Comparison of ENCODE assay signal across 8 cellular contexts in genomic region chr16:68086860-68087268, GRCh38. TPM values are rescaled to one million over a fixed set of nuclear protein-coding genes. Genes with fewer than 3 reads are reported as not detected.
DNase-seq lines count a peak whose midpoint lies in the region; ATAC-seq and TF ChIP-seq lines count a peak whose summit lies in the region.

No MANE protein-coding gene starts in this region.

- peak overlapping the region; percentile 50 for H3K27ac Mint-ChIP-seq in progenitor cell of endocrine pancreas

- H3K9ac ChIP-seq in OCI-LY3 (ENCODE audit: low read length), result peak overlapping the region; percentile 82
- no peak overlapping the region for H3K9ac ChIP-seq in endocrine pancreas (ENCODE audit: control insufficient read depth, insufficient read depth, low read length)

- H3K27me3 Mint-ChIP-seq in progenitor cell of endocrine pancreas, result no peaks in the 10 kb centered on the region

- intact Hi-C loops in left colon (cut with DNase I, micrococcal nuclease), result loop anchor here in 1 of 2 donors (5.0 kb wide), 1 partner anchor 140 kb away; no protein-coding TSS in a partner anchor

- H3K9me3 Mint-ChIP-seq in progenitor cell of endocrine pancreas (ENCODE audit: low read depth), result no peaks in the 10 kb centered on the region

- H4K20me1 ChIP-seq in OCI-LY3 (ENCODE audit: insufficient read depth, low read length), result peaks cover 22% of the 10 kb centered on the region

- no peaks in the 10 kb centered on the region for H3K36me3 Mint-ChIP-seq in progenitor cell of endocrine pancreas (ENCODE audit: insufficient read depth)

- peak overlapping the region; percentile 93 for H3K4me3 Mint-ChIP-seq in progenitor cell of endocrine pancreas (ENCODE audit: low read depth)

- ATAC-seq in HG02938 (IDR thresholded peaks at IDR 0.05; ENCODE audit: unreplicated experiment) (no peak), left colon (no peak), HG02759 (IDR thresholded peaks at IDR 0.05; ENCODE audit: unreplicated experiment) (no peak)

- peaks cover 64% of the 10 kb centered on the region for H3K79me2 ChIP-seq in OCI-LY3 (ENCODE audit: low read length)

- H3K9me3 ChIP-seq in OCI-LY3 (ENCODE audit: insufficient read depth, low read length) (no peaks in the 10 kb centered on the region), endocrine pancreas (ENCODE audit: control insufficient read depth, low read length) (no peaks in the 10 kb centered on the region)

- H3K4me1 Mint-ChIP-seq in progenitor cell of endocrine pancreas (ENCODE audit: low read depth), result peaks cover 39% of the 10 kb centered on the region

- H3K4me3 ChIP-seq in GM06990 (replicated peaks; ENCODE audit: low read depth, low read length) (peak overlapping the region; percentile 68), OCI-LY3 (ENCODE audit: low read length) (peak overlapping the region; percentile 85), endocrine pancreas (ENCODE audit: control insufficient read depth, insufficient read depth, low read length) (peak overlapping the region; percentile 99)

- H3K27me3 ChIP-seq in GM06990 (replicated peaks; ENCODE audit: control insufficient read depth, insufficient read depth, low read length) (no peaks in the 10 kb centered on the region), OCI-LY3 (ENCODE audit: low read depth, low read length) (no peaks in the 10 kb centered on the region), endocrine pancreas (ENCODE audit: control insufficient read depth, insufficient read depth, low read length) (no peaks in the 10 kb centered on the region)

- peak overlapping the region; percentile 81 for H3K4me2 ChIP-seq in OCI-LY3 (ENCODE audit: low read length)

- DNase-seq in GM06990 (ENCODE audit: extremely low read depth, insufficient read length) (no peak), progenitor cell of endocrine pancreas (ENCODE audit: low spot score, unreplicated experiment) (no peak), NOMO-1 treated with DMSO at 0.1 percent for 48 hours (lab: John Stamatoyannopoulos, UW; ENCODE audit: unreplicated experiment) (no peak), left colon (no peak)

- H2AFZ ChIP-seq in OCI-LY3 (ENCODE audit: low read depth, low read length), result no peak overlapping the region

- H3K4me1 ChIP-seq in OCI-LY3 (ENCODE audit: low read length) (peaks cover 54% of the 10 kb centered on the region), endocrine pancreas (ENCODE audit: control insufficient read depth, insufficient read depth, low read length) (peaks cover 34% of the 10 kb centered on the region)

- no peak for TF ChIP-seq CTCF in GM06990 (IDR thresholded peaks at IDR 0.05; ENCODE audit: insufficient read depth, low read length, poor library complexity, severe bottlenecking)
- no peak for TF ChIP-seq CTCF in OCI-LY3 (IDR thresholded peaks at IDR 0.05; ENCODE audit: low read depth, low read length)
- no peak for TF ChIP-seq CTCF in progenitor cell of endocrine pancreas (IDR thresholded peaks at IDR 0.05; ENCODE audit: unreplicated experiment)

- H3K36me3 ChIP-seq in GM06990 (ENCODE audit: control insufficient read depth, insufficient read depth, low read length) (no peaks in the 10 kb centered on the region), OCI-LY3 (replicated peaks; ENCODE audit: low read depth, low read length) (no peaks in the 10 kb centered on the region), endocrine pancreas (ENCODE audit: control insufficient read depth, insufficient read depth, low read length) (no peaks in the 10 kb centered on the region)

- H3K27ac ChIP-seq in OCI-LY3 (ENCODE audit: low read length), result peak overlapping the region; percentile 89; the same call in 1 of the 2 replicates

RNA-seq across cellular contexts. Expression of gene NFATC3, which starts 1.7 kb away (rescaled TPM):
- 48.7 and 51.8 TPM in 2 replicates for total RNA-seq in progenitor cell of endocrine pancreas
- total RNA-seq in left colon, result 10 to 100 TPM; 24.6 to 24.9 TPM
